Comparison of ENCODE assay signal across 23 cellular contexts in the genomic region with DNA sequence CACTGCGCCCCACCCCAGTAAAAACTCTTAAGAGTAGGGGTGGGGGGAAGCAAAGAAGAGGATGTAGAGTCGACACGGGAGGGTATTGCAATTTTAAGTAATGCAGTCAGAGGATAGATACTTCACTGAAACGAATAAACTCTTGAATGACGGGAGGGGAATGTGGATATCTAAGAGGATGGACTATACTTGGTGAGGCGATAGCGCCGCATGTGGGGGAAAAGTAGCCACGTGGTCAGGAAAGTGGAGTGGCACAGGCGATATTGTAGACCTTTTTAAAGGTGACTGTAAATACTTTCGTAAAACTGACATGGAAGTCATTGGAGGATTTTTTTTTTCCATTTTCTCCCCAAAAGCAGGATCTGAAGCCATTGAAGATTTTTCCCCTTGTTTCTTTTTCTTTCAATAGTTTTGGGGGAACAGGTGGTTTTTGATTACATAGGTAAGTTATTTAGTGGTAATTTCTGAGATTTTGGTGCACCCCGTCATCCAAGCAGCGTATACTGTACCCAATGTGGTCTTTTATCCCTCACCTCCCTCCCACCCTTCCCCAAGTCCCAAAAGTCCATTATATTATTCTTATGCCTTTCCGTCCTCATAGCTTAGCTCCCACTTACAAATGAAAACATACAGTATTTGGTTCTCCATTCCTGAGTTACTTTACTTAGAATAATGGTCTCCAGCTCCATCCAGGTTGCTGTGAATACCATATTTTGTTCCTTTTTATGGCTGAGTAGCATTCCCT. TPM values are rescaled to one million over a fixed set of nuclear protein-coding genes. Genes with fewer than 3 reads are reported as not detected.
DNase-seq lines count a peak whose midpoint lies in the region; ATAC-seq, FAIRE-seq and TF ChIP-seq lines count a peak whose summit lies in the region.
"Had no signal": no experiment of that assay in that cellular context is flagged by ENCODE, and none has a peak within 500 bp of the region (broad histone marks: within the 10 kb centered on the region; RNA-seq: fewer than 3 reads in every experiment).

No MANE protein-coding gene starts in this region.

- H3F3A ChIP-seq in GM23338 (replicated peaks; ENCODE audit: low read depth): peaks cover 8% of the 10 kb centered on the region

- H3K9me3 ChIP-seq in astrocyte (ENCODE audit: insufficient read depth, low read depth, low read length): no peaks in the 10 kb centered on the region
- no peaks in the 10 kb centered on the region for H3K9me3 ChIP-seq in SJCRH30 (replicated peaks)
- H3K9me3 ChIP-seq: thoracic aorta had no signal

- H3K27me3 Mint-ChIP-seq in activated naive CD4-positive, alpha-beta T cell treated with anti-CD3 and anti-CD28 coated beads, Interleukin-2, amount 10 ng/mL, durations not matched to agents 7 days and 5 days: no peaks in the 10 kb centered on the region
- peaks cover 5% of the 10 kb centered on the region for H3K27me3 Mint-ChIP-seq in GM23338 (ENCODE audit: insufficient read depth, low read depth, poor library complexity)
- H3K27me3 Mint-ChIP-seq in astrocyte (ENCODE audit: low read depth, unreplicated experiment): no peaks in the 10 kb centered on the region
- H3K27me3 Mint-ChIP-seq in nephron progenitor cell (ENCODE audit: low read depth, poor library complexity): peaks cover 2% of the 10 kb centered on the region

- peak overlapping the region; percentile 3 to 61 for H3K27ac Mint-ChIP-seq in activated naive CD4-positive, alpha-beta T cell treated with anti-CD3 and anti-CD28 coated beads, Interleukin-2, amount 50 U/mL, for 72 hours
- no peak overlapping the region for H3K27ac Mint-ChIP-seq in activated naive CD4-positive, alpha-beta T cell treated with anti-CD3 and anti-CD28 coated beads, Interleukin-2, amount 10 ng/mL, durations not matched to agents 7 days and 5 days
- H3K27ac Mint-ChIP-seq in GM23338: no peak overlapping the region
- peak overlapping the region; percentile 11 for H3K27ac Mint-ChIP-seq in astrocyte (ENCODE audit: unreplicated experiment)
- H3K27ac Mint-ChIP-seq in nephron progenitor cell: peak overlapping the region; percentile 77
- H3K27ac Mint-ChIP-seq: T-helper 1 cell treated with Interleukin-12 subunit alpha and Interleukin-12 subunit beta and Interleukin-4 antibody, amounts not matched to agents 30 μg/mL and 1 μg/mL, for 36 hours had no signal

- TF ChIP-seq CTCF in GM23338 (conservative IDR thresholded peaks at IDR 0.05; ENCODE audit: low read depth in 2 of 2) (peak in 1 of 2 experiments; percentile 23; a peak in 2 of 4 replicates), astrocyte (IDR thresholded peaks at IDR 0.05; ENCODE audit: insufficient read depth, low read depth, low read length) (no peak), nephron progenitor cell (IDR thresholded peaks at IDR 0.05) (no peak)

- H3K27ac ChIP-seq in GM23338 (ENCODE audit: low read depth): no peak overlapping the region
- no peak overlapping the region for H3K27ac ChIP-seq in astrocyte (ENCODE audit: low read depth, low read length)
- H3K27ac ChIP-seq in SJCRH30: no peak overlapping the region
- H3K27ac ChIP-seq: epithelial cell of prostate, GM23248, parathyroid adenoma, skin epidermis, thoracic aorta had no signal

- no peaks in the 10 kb centered on the region for H3K9me3 Mint-ChIP-seq in activated naive CD4-positive, alpha-beta T cell treated with anti-CD3 and anti-CD28 coated beads, Interleukin-2, amount 50 U/mL, for 72 hours
- no peaks in the 10 kb centered on the region for H3K9me3 Mint-ChIP-seq in activated naive CD4-positive, alpha-beta T cell treated with anti-CD3 and anti-CD28 coated beads, Interleukin-2, amount 10 ng/mL, durations not matched to agents 7 days and 5 days
- H3K9me3 Mint-ChIP-seq in GM23338 (no peaks in the 10 kb centered on the region), astrocyte (ENCODE audit: unreplicated experiment) (peaks cover 1% of the 10 kb centered on the region), nephron progenitor cell (no peaks in the 10 kb centered on the region)
- H3K9me3 Mint-ChIP-seq: T-helper 1 cell treated with Interleukin-12 subunit alpha and Interleukin-12 subunit beta and Interleukin-4 antibody, amounts not matched to agents 30 μg/mL and 1 μg/mL, for 36 hours had no signal

- H3K79me2 ChIP-seq in GM23338 (replicated peaks; ENCODE audit: insufficient read depth): no peaks in the 10 kb centered on the region
- H3K79me2 ChIP-seq in astrocyte (ENCODE audit: insufficient read depth, low read length): no peaks in the 10 kb centered on the region
- H3K79me2 ChIP-seq: parathyroid adenoma had no signal

- H4K20me1 ChIP-seq in GM23338 (replicated peaks; ENCODE audit: insufficient read depth) (no peaks in the 10 kb centered on the region; the same call in 1 of the 2 replicates), astrocyte (ENCODE audit: insufficient read depth, low read length) (peaks cover 45% of the 10 kb centered on the region)

- no peak for FAIRE-seq in astrocyte (lab: Jason Lieb, UNC)

- H3K9me2 ChIP-seq in GM23338 (ENCODE audit: insufficient read depth): no peaks in the 10 kb centered on the region

- ATAC-seq in activated naive CD4-positive, alpha-beta T cell treated with anti-CD3 and anti-CD28 coated beads, Interleukin-2, amount 50 U/mL, for 72 hours: peak in 1 of 2 donors; percentile 13
- ATAC-seq in GM23338 (peak; percentile 44; the same call in 2 of the 3 replicates), HG03432 (IDR thresholded peaks at IDR 0.05; ENCODE audit: unreplicated experiment) (no peak)

- no peak overlapping the region for H3K9ac ChIP-seq in astrocyte (ENCODE audit: low read length)
- H3K9ac ChIP-seq: GM23248, parathyroid adenoma had no signal

- H3K4me2 ChIP-seq in GM23338 (no peak overlapping the region), astrocyte (ENCODE audit: low read length) (no peak overlapping the region)

- no peaks in the 10 kb centered on the region for H3K27me3 ChIP-seq in GM23338 (ENCODE audit: insufficient read depth)
- no peaks in the 10 kb centered on the region for H3K27me3 ChIP-seq in astrocyte (ENCODE audit: insufficient read depth, low read length)
- no peaks in the 10 kb centered on the region for H3K27me3 ChIP-seq in SJCRH30

- DNase-seq in activated naive CD4-positive, alpha-beta T cell treated with anti-CD3 and anti-CD28 coated beads, Interleukin-2, amount 50 U/mL, for 72 hours (ENCODE audit: low spot score in 2 of 2): no peak
- no peak for DNase-seq in activated naive CD4-positive, alpha-beta T cell treated with anti-CD3 and anti-CD28 coated beads, Interleukin-2, amount 10 ng/mL, durations not matched to agents 7 days and 5 days
- peak; percentile 37 for DNase-seq in GM23338 (ENCODE audit: low spot score)
- no peak for DNase-seq in astrocyte (ENCODE audit: low read depth)
- no peak for DNase-seq in nephron progenitor cell
- DNase-seq in AG08395 (ENCODE audit: low spot score): no peak
- no peak for DNase-seq in SJCRH30
- DNase-seq: activated gamma-delta T cell treated with Interleukin-2 at 50 U/mL for 16 hours; cortex of kidney; foreskin melanocyte; GDM1; GM23248; Karpas-422; NCI-H1092 treated with DMSO at 0.1 percent for 48 hours; NCI-H2171; NK-92 treated with Interleukin-12 subunit alpha and Interleukin-12 subunit beta, amount 100 ng/mL, for 24 hours; stimulated activated CD4-positive, alpha-beta T cell treated with anti-CD3 and anti-CD28 coated beads, Interleukin-4, amount 100 ng/mL, for 1 hour had no signal

- no peak overlapping the region for H3K4me3 Mint-ChIP-seq in activated naive CD4-positive, alpha-beta T cell treated with anti-CD3 and anti-CD28 coated beads, Interleukin-2, amount 10 ng/mL, durations not matched to agents 7 days and 5 days
- H3K4me3 Mint-ChIP-seq in GM23338 (no peak overlapping the region), astrocyte (ENCODE audit: unreplicated experiment) (peak overlapping the region; percentile 40), nephron progenitor cell (no peak overlapping the region)
- H3K4me3 Mint-ChIP-seq: T-helper 1 cell treated with Interleukin-12 subunit alpha and Interleukin-12 subunit beta and Interleukin-4 antibody, amounts not matched to agents 30 μg/mL and 1 μg/mL, for 36 hours had no signal

- H2AFZ ChIP-seq in GM23338 (no peak overlapping the region), astrocyte (ENCODE audit: low read depth, low read length) (no peak overlapping the region)
- H2AFZ ChIP-seq: GM23248, parathyroid adenoma had no signal

- CTCF ChIA-PET in activated naive CD4-positive, alpha-beta T cell treated with anti-CD3 and anti-CD28 coated beads, Interleukin-2, amount 10 ng/mL, durations not matched to agents 7 days and 5 days (lab: Charles Lee): no interaction called here

- H3K4me3 ChIP-seq in GM23338: no peak overlapping the region
- H3K4me3 ChIP-seq in astrocyte (ENCODE audit: insufficient read depth, low read depth, low read length): no peak overlapping the region
- H3K4me3 ChIP-seq in SJCRH30: no peak overlapping the region
- H3K4me3 ChIP-seq: GM23248, skin epidermis, thoracic aorta had no signal

- H3K4me1 ChIP-seq in GM23338 (ENCODE audit: insufficient read depth): no peaks in the 10 kb centered on the region
- H3K4me1 ChIP-seq in astrocyte (ENCODE audit: insufficient read depth, low read length): no peaks in the 10 kb centered on the region
- no peaks in the 10 kb centered on the region for H3K4me1 ChIP-seq in SJCRH30
- H3K4me1 ChIP-seq: parathyroid adenoma had no signal

- H3K36me3 ChIP-seq in GM23338 (ENCODE audit: insufficient read depth) (peaks cover 40% of the 10 kb centered on the region), astrocyte (ENCODE audit: insufficient read depth, low read length) (peaks cover 43% of the 10 kb centered on the region), SJCRH30 (peaks cover 49% of the 10 kb centered on the region)

- H3K4me1 Mint-ChIP-seq in activated naive CD4-positive, alpha-beta T cell treated with anti-CD3 and anti-CD28 coated beads, Interleukin-2, amount 10 ng/mL, durations not matched to agents 7 days and 5 days: no peaks in the 10 kb centered on the region
- no peaks in the 10 kb centered on the region for H3K4me1 Mint-ChIP-seq in GM23338
- no peaks in the 10 kb centered on the region for H3K4me1 Mint-ChIP-seq in astrocyte (ENCODE audit: low read depth, unreplicated experiment)
- H3K4me1 Mint-ChIP-seq in nephron progenitor cell: no peaks in the 10 kb centered on the region

- peaks cover 12 to 21% of the 10 kb centered on the region in 2 donors for H3K36me3 Mint-ChIP-seq in activated naive CD4-positive, alpha-beta T cell treated with anti-CD3 and anti-CD28 coated beads, Interleukin-2, amount 50 U/mL, for 72 hours
- peaks cover 49% of the 10 kb centered on the region for H3K36me3 Mint-ChIP-seq in activated naive CD4-positive, alpha-beta T cell treated with anti-CD3 and anti-CD28 coated beads, Interleukin-2, amount 10 ng/mL, durations not matched to agents 7 days and 5 days
- H3K36me3 Mint-ChIP-seq in GM23338 (ENCODE audit: low read depth) (peaks cover 42% of the 10 kb centered on the region), astrocyte (ENCODE audit: low read depth, unreplicated experiment) (peaks cover 15% of the 10 kb centered on the region), nephron progenitor cell (ENCODE audit: low read depth) (peaks cover 50% of the 10 kb centered on the region)

RNA-seq across cellular contexts. Expression of gene CLK1, which starts 13.8 kb away (rescaled TPM):
- 100 to 1,000 TPM; 138 to 261 TPM for total RNA-seq in activated naive CD4-positive, alpha-beta T cell treated with anti-CD3 and anti-CD28 coated beads, Interleukin-2, amount 50 U/mL, for 72 hours
- 26.7 and 43.3 TPM in 2 replicates for total RNA-seq in GM23338 (2014; rRNA removed; shearing (Covaris generic))
- 36.0 and 44.7 TPM in 2 replicates for polyA plus RNA-seq in GM23338 (2016; fragmentation: Nextera tagmentation; extraction: Ambion mirVana)
- 46.2 and 48.9 TPM in 2 replicates for total RNA-seq in astrocyte
- 75.6 and 86.3 TPM in 2 replicates for total RNA-seq in SJCRH30 (2014; rRNA removed; shearing (Covaris generic))

RNA-seq across cellular contexts. Expression of gene PPIL3, which starts 38.2 kb away (rescaled TPM):
- 10 to 100 TPM; 62.8 to 86.4 TPM for total RNA-seq in activated naive CD4-positive, alpha-beta T cell treated with anti-CD3 and anti-CD28 coated beads, Interleukin-2, amount 50 U/mL, for 72 hours
- total RNA-seq in GM23338 (2014; rRNA removed; shearing (Covaris generic)): 42.9 and 123 TPM in 2 replicates
- polyA plus RNA-seq in GM23338 (2016; fragmentation: Nextera tagmentation; extraction: Ambion mirVana): 42.1 and 54.0 TPM in 2 replicates
- total RNA-seq in astrocyte: 34.6 and 34.8 TPM in 2 replicates
- total RNA-seq in SJCRH30 (2014; rRNA removed; shearing (Covaris generic)): 36.7 and 39.1 TPM in 2 replicates

RNA-seq across cellular contexts. Expression of gene NIF3L1, which starts 38.5 kb away (rescaled TPM):
- total RNA-seq in activated naive CD4-positive, alpha-beta T cell treated with anti-CD3 and anti-CD28 coated beads, Interleukin-2, amount 50 U/mL, for 72 hours: 10 to 100 TPM; 17.2 to 36.7 TPM
- total RNA-seq in GM23338 (2014; rRNA removed; shearing (Covaris generic)): 53.0 and 63.9 TPM in 2 replicates
- 62.8 and 70.8 TPM in 2 replicates for polyA plus RNA-seq in GM23338 (2016; fragmentation: Nextera tagmentation; extraction: Ambion mirVana)
- total RNA-seq in astrocyte: 17.4 and 17.8 TPM in 2 replicates
- total RNA-seq in SJCRH30 (2014; rRNA removed; shearing (Covaris generic)): 50.1 and 55.3 TPM in 2 replicates

RNA-seq across cellular contexts. Expression of gene BZW1, which starts 39.0 kb away (rescaled TPM):
- total RNA-seq in activated naive CD4-positive, alpha-beta T cell treated with anti-CD3 and anti-CD28 coated beads, Interleukin-2, amount 50 U/mL, for 72 hours: 100 to 1,000 TPM; 492 to 527 TPM
- total RNA-seq in GM23338 (2014; rRNA removed; shearing (Covaris generic)): 265 and 323 TPM in 2 replicates
- polyA plus RNA-seq in GM23338 (2016; fragmentation: Nextera tagmentation; extraction: Ambion mirVana): 105 and 118 TPM in 2 replicates
- total RNA-seq in astrocyte: 311 and 322 TPM in 2 replicates
- 448 and 478 TPM in 2 replicates for total RNA-seq in SJCRH30 (2014; rRNA removed; shearing (Covaris generic))

Comparison
In these comparisons a context has a peak if more than half of its experiments do, and no peak if none do; other contexts are left out.
1. H3K27ac Mint-ChIP-seq: peak in activated naive CD4-positive, alpha-beta T cell treated with anti-CD3 and anti-CD28 coated beads, Interleukin-2, amount 50 U/mL, for 72 hours (2 of 2), astrocyte (single experiment) and nephron progenitor cell (single experiment); none in activated naive CD4-positive, alpha-beta T cell treated with anti-CD3 and anti-CD28 coated beads, Interleukin-2, amount 10 ng/mL, durations not matched to agents 7 days and 5 days (single experiment) and GM23338 (single experiment).